ENCODE assay signal across 19 cellular contexts in genomic region chr17:79815836-79816371, GRCh38. TPM values are rescaled to one million over a fixed set of nuclear protein-coding genes. Genes with fewer than 3 reads are reported as not detected.
A peak's percentile ranks its signal among the peaks of the same experiment; 100 is the strongest.
DNase-seq lines count a peak whose midpoint lies in the region; ATAC-seq, FAIRE-seq and TF ChIP-seq lines count a peak whose summit lies in the region.
"Had no signal": no experiment of that assay in that cellular context is flagged by ENCODE, and none has a peak within 500 bp of the region (broad histone marks: within the 10 kb centered on the region; RNA-seq: fewer than 3 reads in every experiment).

No MANE protein-coding gene starts in this region.

- H3K36me3 Mint-ChIP-seq in activated naive CD4-positive, alpha-beta T cell treated with anti-CD3 and anti-CD28 coated beads, Interleukin-2, amount 10 ng/mL, durations not matched to agents 7 days and 5 days, result no peaks in the 10 kb centered on the region
- H3K36me3 Mint-ChIP-seq in stimulated activated effector memory CD8-positive, alpha-beta T cell treated with anti-CD3 and anti-CD28 coated beads, Interleukin-12 subunit alpha, Interleukin-12 subunit beta, amount 100 ng/mL, for 72 hours, result no peaks in the 10 kb centered on the region
- H3K36me3 Mint-ChIP-seq in stimulated activated memory B cell treated with anti-CD40 and anti-IgM and Interleukin-4, amounts not matched to agents 10 μg/mL and 1 μg/mL and 100 μg/mL, for 72 hours, result no peaks in the 10 kb centered on the region
- H3K36me3 Mint-ChIP-seq: CD4-positive, alpha-beta memory T cell had no signal

- H3K4me3 ChIP-seq in iPS-15b (ENCODE audit: low read depth, low read length), result peak overlapping the region; percentile 37

- TF ChIP-seq CTCF in VCaP (conservative IDR thresholded peaks at IDR 0.05), result no peak

- no peaks in the 10 kb centered on the region for H3K9me3 ChIP-seq in iPS-15b (ENCODE audit: control insufficient read depth, insufficient read depth, low read length)
- H3K9me3 ChIP-seq: colonic mucosa had no signal

- H3K27ac ChIP-seq in VCaP, result peak overlapping the region; percentile 95; the same call in 1 of the 2 replicates
- H3K27ac ChIP-seq: colonic mucosa, WERI-Rb-1 had no signal

- peaks cover 4% of the 10 kb centered on the region for H3K4me1 ChIP-seq in iPS-15b (ENCODE audit: control insufficient read depth, insufficient read depth, low read length)

- H3K4me3 Mint-ChIP-seq in activated naive CD4-positive, alpha-beta T cell treated with anti-CD3 and anti-CD28 coated beads, Interleukin-2, amount 10 ng/mL, durations not matched to agents 7 days and 5 days, result no peak overlapping the region
- H3K4me3 Mint-ChIP-seq in stimulated activated effector memory CD8-positive, alpha-beta T cell treated with anti-CD3 and anti-CD28 coated beads, Interleukin-12 subunit alpha, Interleukin-12 subunit beta, amount 100 ng/mL, for 72 hours, result peak overlapping the region; percentile 15
- no peak overlapping the region for H3K4me3 Mint-ChIP-seq in stimulated activated memory B cell treated with anti-CD40 and anti-IgM and Interleukin-4, amounts not matched to agents 10 μg/mL and 1 μg/mL and 100 μg/mL, for 72 hours

- no peak for DNase-seq in activated naive CD4-positive, alpha-beta T cell treated with anti-CD3 and anti-CD28 coated beads, Interleukin-2, amount 10 ng/mL, durations not matched to agents 7 days and 5 days
- no peak for DNase-seq in activated naive CD4-positive, alpha-beta T cell (lab: John Stamatoyannopoulos, UW)
- DNase-seq in stimulated activated effector memory CD8-positive, alpha-beta T cell treated with anti-CD3 and anti-CD28 coated beads, Interleukin-12 subunit alpha, Interleukin-12 subunit beta, amount 100 ng/mL, for 72 hours (ENCODE audit: low spot score in 2 of 2), result no peak
- DNase-seq in mesenteric fat pad (ENCODE audit: low spot score), result no peak
- no peak for DNase-seq in RCC 7860 (ENCODE audit: low spot score)
- DNase-seq: activated gamma-delta T cell; CD4-positive, alpha-beta memory T cell; colonic mucosa; DMS79 treated with DMSO at 0.1 percent for 48 hours; GOT3; KBM-7; NCI-H1048; NCI-H2029 treated with DMSO at 0.1 percent for 48 hours; NCI-H526; stimulated activated naive CD8-positive, alpha-beta T cell treated with anti-CD3 and anti-CD28 coated beads, Interleukin-15, amount 100 ng/mL, for 72 hours; WERI-Rb-1 had no signal

- H3K27ac Mint-ChIP-seq in activated naive CD4-positive, alpha-beta T cell treated with anti-CD3 and anti-CD28 coated beads, Interleukin-2, amount 10 ng/mL, durations not matched to agents 7 days and 5 days, result peak overlapping the region; percentile 78
- no peak overlapping the region for H3K27ac Mint-ChIP-seq in stimulated activated effector memory CD8-positive, alpha-beta T cell treated with anti-CD3 and anti-CD28 coated beads, Interleukin-12 subunit alpha, Interleukin-12 subunit beta, amount 100 ng/mL, for 72 hours
- no peak overlapping the region for H3K27ac Mint-ChIP-seq in stimulated activated memory B cell treated with anti-CD40 and anti-IgM and Interleukin-4, amounts not matched to agents 10 μg/mL and 1 μg/mL and 100 μg/mL, for 72 hours
- H3K27ac Mint-ChIP-seq: stimulated activated naive CD8-positive, alpha-beta T cell treated with anti-CD3 and anti-CD28 coated beads, Interleukin-15, amount 100 ng/mL, for 72 hours had no signal

- no peaks in the 10 kb centered on the region for H3K9me3 Mint-ChIP-seq in activated naive CD4-positive, alpha-beta T cell treated with anti-CD3 and anti-CD28 coated beads, Interleukin-2, amount 10 ng/mL, durations not matched to agents 7 days and 5 days
- no peaks in the 10 kb centered on the region for H3K9me3 Mint-ChIP-seq in stimulated activated effector memory CD8-positive, alpha-beta T cell treated with anti-CD3 and anti-CD28 coated beads, Interleukin-12 subunit alpha, Interleukin-12 subunit beta, amount 100 ng/mL, for 72 hours
- no peaks in the 10 kb centered on the region for H3K9me3 Mint-ChIP-seq in stimulated activated memory B cell treated with anti-CD40 and anti-IgM and Interleukin-4, amounts not matched to agents 10 μg/mL and 1 μg/mL and 100 μg/mL, for 72 hours
- H3K9me3 Mint-ChIP-seq: stimulated activated naive CD8-positive, alpha-beta T cell treated with anti-CD3 and anti-CD28 coated beads, Interleukin-15, amount 100 ng/mL, for 72 hours had no signal

- ATAC-seq in stimulated activated effector memory CD8-positive, alpha-beta T cell treated with anti-CD3 and anti-CD28 coated beads, Interleukin-12 subunit alpha, Interleukin-12 subunit beta, amount 100 ng/mL, for 72 hours, result no peak
- ATAC-seq in stimulated activated memory B cell treated with anti-CD40 and anti-IgM and Interleukin-4, amounts not matched to agents 10 μg/mL and 1 μg/mL and 100 μg/mL, for 72 hours, result no peak
- ATAC-seq: stimulated activated naive CD8-positive, alpha-beta T cell treated with anti-CD3 and anti-CD28 coated beads, Interleukin-15, amount 100 ng/mL, for 72 hours had no signal

- CTCF ChIA-PET in activated naive CD4-positive, alpha-beta T cell treated with anti-CD3 and anti-CD28 coated beads, Interleukin-2, amount 10 ng/mL, durations not matched to agents 7 days and 5 days (lab: Charles Lee), result interaction anchor here (2.5 kb wide), 1 partner anchor 19 kb away, joined by 9 read pairs; no protein-coding TSS in a partner anchor

- peaks cover 21% of the 10 kb centered on the region for H3K4me1 Mint-ChIP-seq in activated naive CD4-positive, alpha-beta T cell treated with anti-CD3 and anti-CD28 coated beads, Interleukin-2, amount 10 ng/mL, durations not matched to agents 7 days and 5 days
- peaks cover 20% of the 10 kb centered on the region for H3K4me1 Mint-ChIP-seq in stimulated activated effector memory CD8-positive, alpha-beta T cell treated with anti-CD3 and anti-CD28 coated beads, Interleukin-12 subunit alpha, Interleukin-12 subunit beta, amount 100 ng/mL, for 72 hours
- H3K4me1 Mint-ChIP-seq in stimulated activated memory B cell treated with anti-CD40 and anti-IgM and Interleukin-4, amounts not matched to agents 10 μg/mL and 1 μg/mL and 100 μg/mL, for 72 hours, result peaks cover 18% of the 10 kb centered on the region

- peaks cover 95% of the 10 kb centered on the region for H3K27me3 Mint-ChIP-seq in activated naive CD4-positive, alpha-beta T cell treated with anti-CD3 and anti-CD28 coated beads, Interleukin-2, amount 10 ng/mL, durations not matched to agents 7 days and 5 days
- peaks cover 74% of the 10 kb centered on the region for H3K27me3 Mint-ChIP-seq in stimulated activated memory B cell treated with anti-CD40 and anti-IgM and Interleukin-4, amounts not matched to agents 10 μg/mL and 1 μg/mL and 100 μg/mL, for 72 hours

- H3K36me3 ChIP-seq in iPS-15b (ENCODE audit: control insufficient read depth, insufficient read depth, low read length), result no peaks in the 10 kb centered on the region
- H3K36me3 ChIP-seq: colonic mucosa, WERI-Rb-1 had no signal

- H3K9ac ChIP-seq in iPS-15b (ENCODE audit: low read depth, low read length), result no peak overlapping the region

- no peak for FAIRE-seq in RCC 7860 (lab: Jason Lieb, UNC)

- peaks cover 90% of the 10 kb centered on the region for H3K27me3 ChIP-seq in iPS-15b (ENCODE audit: control insufficient read depth, insufficient read depth, low read length)

RNA-seq across cellular contexts. Expression of gene CBX8, which starts 19.0 kb away (rescaled TPM):
- total RNA-seq in mesenteric fat pad, result 7.5 TPM

RNA-seq across cellular contexts. Expression of gene CBX4, which starts 23.3 kb away (rescaled TPM):
- total RNA-seq in mesenteric fat pad, result 16.9 TPM

RNA-seq across cellular contexts. Expression of gene CBX2, which starts 38.0 kb away (rescaled TPM):
- total RNA-seq in mesenteric fat pad, result 2.9 TPM
